8 cellular contexts compared by ENCODE assay signal in genomic region chr15:40894689-40895308, GRCh38. TPM values are rescaled to one million over a fixed set of nuclear protein-coding genes. Genes with fewer than 3 reads are reported as not detected.
DNase-seq lines count a peak whose midpoint lies in the region; ATAC-seq and TF ChIP-seq lines count a peak whose summit lies in the region.

No MANE protein-coding gene starts in this region.

- H3K27me3 ChIP-seq in OCI-LY1 (ENCODE audit: insufficient read depth, low read length), result no peaks in the 10 kb centered on the region
- H3K27me3 ChIP-seq in tibial nerve, result no peaks in the 10 kb centered on the region

- DNase-seq in NCI-H146 (lab: John Stamatoyannopoulos, UW) (peak; percentile 43), NCI-H146 treated with DMSO at 0.1 percent for 48 hours (lab: John Stamatoyannopoulos, UW; ENCODE audit: unreplicated experiment) (no peak), activated T-cell treated with anti-CD3 and anti-CD28 coated beads for 1 hour (ENCODE audit: low read depth) (peak; percentile 34), erythroblast (lab: John Stamatoyannopoulos, UW) (peak; percentile 85 to 87), myocyte (ENCODE audit: low read depth) (peak; percentile 78), tibial nerve (ENCODE audit: low spot score in 2 of 2) (peak in 1 of 2 donors; percentile 45)

- H3K4me3 ChIP-seq in OCI-LY1 (ENCODE audit: low read depth, low read length, poor library complexity, severe bottlenecking) (peak overlapping the region; percentile 81), tibial nerve (peak overlapping the region; percentile 51 to 92 (median 85))

- TF ChIP-seq EP300 in tibial nerve (IDR thresholded peaks at IDR 0.05), result no peak

- ATAC-seq in HG02840 (IDR thresholded peaks at IDR 0.05; ENCODE audit: low FRiP score, unreplicated experiment), result peak; percentile 29

- H3K4me1 ChIP-seq in OCI-LY1 (ENCODE audit: insufficient read depth, low read length, severe bottlenecking) (peaks cover 17% of the 10 kb centered on the region), tibial nerve (peaks cover 0 to 34% (median 10%) of the 10 kb centered on the region in 4 donors)

- H3K79me2 ChIP-seq in OCI-LY1 (ENCODE audit: insufficient read depth, low read length), result no peaks in the 10 kb centered on the region

- no peaks in the 10 kb centered on the region for H3F3A ChIP-seq in OCI-LY1 (ENCODE audit: insufficient read depth, low read length)

- WGBS in tibial nerve, 2 donors, result 0 to 1% methylated on average over 25 of the region's 31 CpGs

- H2AFZ ChIP-seq in OCI-LY1 (ENCODE audit: low read length), result no peak overlapping the region

- H3K9me3 ChIP-seq in OCI-LY1 (ENCODE audit: low read length) (no peaks in the 10 kb centered on the region), tibial nerve (no peaks in the 10 kb centered on the region)

- H4K20me1 ChIP-seq in OCI-LY1 (ENCODE audit: insufficient read depth, low read length), result no peaks in the 10 kb centered on the region

- peak; percentile 66 for TF ChIP-seq CTCF in OCI-LY1 (IDR thresholded peaks at IDR 0.05; ENCODE audit: low read length)
- TF ChIP-seq CTCF in tibial nerve (IDR thresholded peaks at IDR 0.05), result peak in 2 of 5 experiments; percentile 54 to 64

- H3K36me3 ChIP-seq in OCI-LY1 (ENCODE audit: insufficient read depth, low read length) (peaks cover 31% of the 10 kb centered on the region), tibial nerve (peaks cover 0 to 42% (median 0%) of the 10 kb centered on the region in 3 donors)

- H3K9me2 ChIP-seq in OCI-LY1 (ENCODE audit: low read depth, low read length), result no peaks in the 10 kb centered on the region

- H3K9ac ChIP-seq in OCI-LY1 (ENCODE audit: low read length), result peak overlapping the region; percentile 84

- H3K27ac ChIP-seq in OCI-LY1 (ENCODE audit: low read depth, low read length, poor library complexity, severe bottlenecking) (no peak overlapping the region), tibial nerve (peak overlapping the region; percentile 79 to 96 (median 89))

- H3K4me2 ChIP-seq in OCI-LY1 (ENCODE audit: low read length), result peak overlapping the region; percentile 87

- TF ChIP-seq POLR2A in erythroblast (IDR thresholded peaks at IDR 0.05; ENCODE audit: low read length) (no peak), tibial nerve (IDR thresholded peaks at IDR 0.05) (no peak)

RNA-seq across cellular contexts. Expression of gene VPS18, which starts 0.5 kb away (rescaled TPM):
- total RNA-seq in myocyte, result 34.4 and 43.3 TPM in 2 replicates
- polyA plus RNA-seq in myocyte (2012), result 29.8 TPM
- 10 to 100 TPM; 22.2 to 29.2 (median 25.2) TPM for total RNA-seq in tibial nerve

RNA-seq across cellular contexts. Expression of gene RHOV, which starts 20.8 kb away (rescaled TPM):
- total RNA-seq in myocyte (0.10 TPM in 1 of 2 replicates, not detected in the other), tibial nerve (under 1 TPM in 2 of 4 donors, not detected in 2; 0.39 to 0.60 TPM)
- 0.06 TPM for polyA plus RNA-seq in myocyte (2012)

RNA-seq across cellular contexts. Expression of gene DLL4, which starts 34.3 kb away (rescaled TPM):
- total RNA-seq in myocyte (0.13 TPM in 1 of 2 replicates, not detected in the other), tibial nerve (10 to 100 TPM in 1 of 4 donors, 1 to 10 TPM in 3; 4.2 to 11.2 (median 7.1) TPM)
- polyA plus RNA-seq in myocyte (2012), result 0.08 TPM

RNA-seq across cellular contexts. Expression of gene SPINT1, which starts 51.0 kb away (rescaled TPM):
- total RNA-seq in myocyte (not detected in 2 replicates), tibial nerve (10 to 100 TPM in 1 of 4 donors, 1 to 10 TPM in 3; 1.1 to 12.0 (median 4.2) TPM)
- polyA plus RNA-seq in myocyte (2012), result not detected

RNA-seq across cellular contexts. Expression of gene CHAC1, which starts 58.5 kb away (rescaled TPM):
- total RNA-seq in myocyte (5.5 and 10.4 TPM in 2 replicates), tibial nerve (1 to 10 TPM in 1 of 4 donors, not detected in 3; 2.7 TPM)
- 64.2 TPM for polyA plus RNA-seq in myocyte (2012)
